In the genomic region with DNA sequence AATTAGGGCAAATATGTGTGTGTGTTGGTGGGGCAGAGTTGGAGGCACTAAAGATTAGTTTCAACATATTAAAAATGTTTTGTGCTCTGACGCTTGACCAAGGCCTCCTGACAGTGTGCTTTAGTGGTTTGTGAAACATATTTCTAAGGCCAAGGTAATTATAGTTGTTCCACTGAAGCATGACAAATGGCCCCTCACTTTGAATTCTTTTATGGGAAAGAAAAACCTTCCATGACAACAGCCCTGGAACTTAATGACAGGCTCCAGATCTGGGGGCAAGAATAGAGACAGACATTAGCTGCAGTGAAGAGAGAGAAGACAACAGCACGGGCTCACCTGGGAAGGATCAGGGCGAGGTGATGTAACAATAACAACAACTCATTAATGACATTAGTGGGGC, we compare ENCODE assay signal across 21 cellular contexts.
A peak's percentile ranks its signal among the peaks of the same experiment; 100 is the strongest.
DNase-seq lines count a peak whose midpoint lies in the region; TF ChIP-seq lines count a peak whose summit lies in the region.
"Had no signal": no experiment of that assay in that cellular context is flagged by ENCODE, and none has a peak within 500 bp of the region (broad histone marks: within the 10 kb centered on the region; RNA-seq: fewer than 3 reads in every experiment).

No MANE protein-coding gene starts in this region.

- no peak for TF ChIP-seq CTCF in neural cell (IDR thresholded peaks at IDR 0.05; ENCODE audit: poor library complexity, severe bottlenecking)
- TF ChIP-seq CTCF in lower leg skin (IDR thresholded peaks at IDR 0.05) = no peak
- no peak for TF ChIP-seq CTCF in colonic mucosa (IDR thresholded peaks at IDR 0.05)
- TF ChIP-seq CTCF in GM10248 (IDR thresholded peaks at IDR 0.05; ENCODE audit: control extremely low read depth, extremely low read depth, low read depth, missing control alignments) = no peak

- no peak for TF ChIP-seq POLR2A in lower leg skin (IDR thresholded peaks at IDR 0.05)

- no peaks in the 10 kb centered on the region for H3K9me2 ChIP-seq in neural cell (ENCODE audit: insufficient read depth, low read length)
- H3K9me2 ChIP-seq: SK-N-SH had no signal

- H3K9ac ChIP-seq in neural cell (ENCODE audit: low read length) (no peak overlapping the region), colonic mucosa (ENCODE audit: low read depth in 2 of 2, low read length in 2 of 2) (no peak overlapping the region)
- H3K9ac ChIP-seq: SK-N-SH had no signal

- CTCF ChIA-PET in GM10248 (lab: Yijun Ruan, JAX) = no interaction called here

- H3K27ac ChIP-seq in SJCRH30 (peak overlapping the region; percentile 82), neural cell (ENCODE audit: low read length) (peak overlapping the region; percentile 3), colonic mucosa (no peak overlapping the region)
- H3K27ac ChIP-seq: epithelial cell of prostate, foreskin keratinocyte, left lung, PC-9 had no signal

- no peak overlapping the region for H2AFZ ChIP-seq in neural cell (ENCODE audit: low read depth, low read length)
- H2AFZ ChIP-seq: PC-9 had no signal

- no peaks in the 10 kb centered on the region for H4K20me1 ChIP-seq in neural cell (ENCODE audit: insufficient read depth)

- DNase-seq in DMS79 treated with DMSO at 0.1 percent for 48 hours (lab: John Stamatoyannopoulos, UW) (peak; percentile 88), NCI-H146 treated with DMSO at 0.1 percent for 48 hours (lab: John Stamatoyannopoulos, UW; ENCODE audit: unreplicated experiment) (peak; percentile 72), SJCRH30 (peak; percentile 23 to 60), lower leg skin (ENCODE audit: low spot score in 2 of 2) (no peak), colonic mucosa (no peak), GM10248 (ENCODE audit: extremely low spot score) (no peak), NCI-H226 (no peak)
- DNase-seq: activated CD4-positive, alpha-beta T cell treated with anti-CD3 and anti-CD28 coated beads for 1 hour; activated naive CD8-positive, alpha-beta T cell treated with anti-CD3 and anti-CD28 coated beads, Interleukin-2, amount 50 U/mL, for 24 hours; dermis blood vessel endothelial cell; foreskin keratinocyte; KG1; left lung; NCI-H1048; NCI-H524 treated with DMSO at 0.1 percent for 48 hours; PC-9; SK-N-SH; stimulated activated CD4-positive, alpha-beta T cell treated with anti-CD3 and anti-CD28 coated beads, Interleukin-2, amount 100 ng/mL, for 24 hours; stimulated activated naive CD8-positive, alpha-beta T cell treated with anti-CD3 and anti-CD28 coated beads, Interleukin-15, amount 100 ng/mL, for 72 hours had no signal

- no peak for TF ChIP-seq EP300 in neural cell (conservative IDR thresholded peaks at IDR 0.05; ENCODE audit: poor library complexity, severe bottlenecking)

- H3F3A ChIP-seq in neural cell (ENCODE audit: insufficient read depth, low read length, poor library complexity, severe bottlenecking) = peaks cover 9% of the 10 kb centered on the region

- H3K36me3 ChIP-seq in SJCRH30 = no peaks in the 10 kb centered on the region
- no peaks in the 10 kb centered on the region for H3K36me3 ChIP-seq in neural cell (ENCODE audit: insufficient read depth, low read length)
- no peaks in the 10 kb centered on the region for H3K36me3 ChIP-seq in colonic mucosa
- H3K36me3 ChIP-seq: left lung had no signal

- intact Hi-C loops in lower leg skin (cut with DNase I; ENCODE audit: low total_unique reads) = no loop called here
- intact Hi-C loops in colonic mucosa (cut with DNase I) = no loop called here

- 94 to 97% methylated on average over 3 of the region's 3 CpGs for WGBS in lower leg skin, 2 donors

- H3K9me3 ChIP-seq in SJCRH30 (replicated peaks) (no peaks in the 10 kb centered on the region), neural cell (ENCODE audit: low read length) (no peaks in the 10 kb centered on the region), colonic mucosa (no peaks in the 10 kb centered on the region)
- H3K9me3 ChIP-seq: left lung, SK-N-SH had no signal

- H3K4me1 ChIP-seq in SJCRH30 (peaks cover 19% of the 10 kb centered on the region), colonic mucosa (no peaks in the 10 kb centered on the region)
- H3K4me1 ChIP-seq: left lung had no signal

- POLR2A ChIA-PET in GM10248 (lab: Yijun Ruan, JAX) = no interaction called here

- peaks cover 12% of the 10 kb centered on the region for H3K79me2 ChIP-seq in neural cell (replicated peaks; ENCODE audit: insufficient read depth, low read length)

- no peak for TF ChIP-seq RAD21 in neural cell (conservative IDR thresholded peaks at IDR 0.05)

- no peak overlapping the region for H3K4me2 ChIP-seq in neural cell (ENCODE audit: low read length)
- H3K4me2 ChIP-seq: PC-9, SK-N-SH had no signal

- no peak overlapping the region for H3K4me3 ChIP-seq in SJCRH30
- no peak overlapping the region for H3K4me3 ChIP-seq in neural cell (ENCODE audit: low read length)
- no peak overlapping the region for H3K4me3 ChIP-seq in lower leg skin (ENCODE audit: low read depth, poor library complexity, severe bottlenecking)
- H3K4me3 ChIP-seq in colonic mucosa = no peak overlapping the region
- H3K4me3 ChIP-seq: left lung, PC-9 had no signal

- H3K27me3 ChIP-seq in SJCRH30 (no peaks in the 10 kb centered on the region), neural cell (ENCODE audit: insufficient read depth, low read depth, low read length) (no peaks in the 10 kb centered on the region), colonic mucosa (no peaks in the 10 kb centered on the region)
- H3K27me3 ChIP-seq: left lung had no signal

TF ChIP-seq in neural cell, 6 proteins besides CTCF, POLR2A, EP300 and RAD21:
- TF ChIP-seq, protein P1, sequence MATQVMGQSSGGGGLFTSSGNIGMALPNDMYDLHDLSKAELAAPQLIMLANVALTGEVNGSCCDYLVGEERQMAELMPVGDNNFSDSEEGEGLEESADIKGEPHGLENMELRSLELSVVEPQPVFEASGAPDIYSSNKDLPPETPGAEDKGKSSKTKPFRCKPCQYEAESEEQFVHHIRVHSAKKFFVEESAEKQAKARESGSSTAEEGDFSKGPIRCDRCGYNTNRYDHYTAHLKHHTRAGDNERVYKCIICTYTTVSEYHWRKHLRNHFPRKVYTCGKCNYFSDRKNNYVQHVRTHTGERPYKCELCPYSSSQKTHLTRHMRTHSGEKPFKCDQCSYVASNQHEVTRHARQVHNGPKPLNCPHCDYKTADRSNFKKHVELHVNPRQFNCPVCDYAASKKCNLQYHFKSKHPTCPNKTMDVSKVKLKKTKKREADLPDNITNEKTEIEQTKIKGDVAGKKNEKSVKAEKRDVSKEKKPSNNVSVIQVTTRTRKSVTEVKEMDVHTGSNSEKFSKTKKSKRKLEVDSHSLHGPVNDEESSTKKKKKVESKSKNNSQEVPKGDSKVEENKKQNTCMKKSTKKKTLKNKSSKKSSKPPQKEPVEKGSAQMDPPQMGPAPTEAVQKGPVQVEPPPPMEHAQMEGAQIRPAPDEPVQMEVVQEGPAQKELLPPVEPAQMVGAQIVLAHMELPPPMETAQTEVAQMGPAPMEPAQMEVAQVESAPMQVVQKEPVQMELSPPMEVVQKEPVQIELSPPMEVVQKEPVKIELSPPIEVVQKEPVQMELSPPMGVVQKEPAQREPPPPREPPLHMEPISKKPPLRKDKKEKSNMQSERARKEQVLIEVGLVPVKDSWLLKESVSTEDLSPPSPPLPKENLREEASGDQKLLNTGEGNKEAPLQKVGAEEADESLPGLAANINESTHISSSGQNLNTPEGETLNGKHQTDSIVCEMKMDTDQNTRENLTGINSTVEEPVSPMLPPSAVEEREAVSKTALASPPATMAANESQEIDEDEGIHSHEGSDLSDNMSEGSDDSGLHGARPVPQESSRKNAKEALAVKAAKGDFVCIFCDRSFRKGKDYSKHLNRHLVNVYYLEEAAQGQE (IDR thresholded peaks at IDR 0.05; ENCODE audit: borderline replicate concordance) = no peak
- no peak for TF ChIP-seq POLR2AphosphoS5 (IDR thresholded peaks at IDR 0.05)
- TF ChIP-seq EZH2 (IDR thresholded peaks at IDR 0.05; ENCODE audit: borderline replicate concordance, insufficient read depth, low read length, poor library complexity, severe bottlenecking) = no peak
- no peak for TF ChIP-seq MXI1 (conservative IDR thresholded peaks at IDR 0.05; ENCODE audit: poor library complexity, severe bottlenecking)
- no peak for TF ChIP-seq SMC3 (conservative IDR thresholded peaks at IDR 0.05; ENCODE audit: poor library complexity)
- no peak for TF ChIP-seq TAF1 (IDR thresholded peaks at IDR 0.05; ENCODE audit: low read depth)

Comparison
In these comparisons a context has a peak if more than half of its experiments do, and no peak if none do; other contexts are left out.
1. DNase-seq: peak in DMS79 treated with DMSO at 0.1 percent for 48 hours (single experiment), NCI-H146 treated with DMSO at 0.1 percent for 48 hours (single experiment) and SJCRH30 (2 of 2); none in lower leg skin (0 of 2), colonic mucosa (single experiment), GM10248 (single experiment) and NCI-H226 (single experiment).